In genomic region chr3:39052613-39053012, GRCh38 we compare ENCODE assay signal across 8 cellular contexts. TPM values are rescaled to one million over a fixed set of nuclear protein-coding genes. Genes with fewer than 3 reads are reported as not detected.
DNase-seq lines count a peak whose midpoint lies in the region; ATAC-seq and TF ChIP-seq lines count a peak whose summit lies in the region.

No MANE protein-coding gene starts in this region.

- TF ChIP-seq CTCF in BE2C (IDR thresholded peaks at IDR 0.05; ENCODE audit: low read depth, low read length): no peak
- TF ChIP-seq CTCF in chondrocyte (IDR thresholded peaks at IDR 0.05): no peak

- H3K36me3 ChIP-seq in BE2C (no peaks in the 10 kb centered on the region), Karpas-422 (ENCODE audit: insufficient read depth, low read length) (no peaks in the 10 kb centered on the region)

- H3K4me3 Mint-ChIP-seq in chondrocyte (ENCODE audit: unreplicated experiment): peak overlapping the region; percentile 89
- peak overlapping the region; percentile 92 to 100 (median 98) for H3K4me3 Mint-ChIP-seq in naive thymus-derived CD8-positive, alpha-beta T cell

- peaks cover 24% of the 10 kb centered on the region for H3K4me1 Mint-ChIP-seq in chondrocyte (ENCODE audit: low read depth)
- H3K4me1 Mint-ChIP-seq in naive thymus-derived CD8-positive, alpha-beta T cell: peaks cover 30 to 75% (median 67%) of the 10 kb centered on the region in 4 donors

- H3K27ac ChIP-seq in Karpas-422 (ENCODE audit: low read length): no peak overlapping the region

- ATAC-seq in naive thymus-derived CD8-positive, alpha-beta T cell: no peak
- ATAC-seq in HG03097 (IDR thresholded peaks at IDR 0.05; ENCODE audit: low FRiP score, unreplicated experiment): no peak

- H3K9me2 ChIP-seq in Karpas-422 (replicated peaks; ENCODE audit: insufficient read depth, low read length): no peaks in the 10 kb centered on the region

- peak overlapping the region; percentile 86 for H3K4me2 ChIP-seq in Karpas-422 (ENCODE audit: low read depth, low read length, poor library complexity, severe bottlenecking)

- no peaks in the 10 kb centered on the region for H3K36me3 Mint-ChIP-seq in chondrocyte (ENCODE audit: low read depth)
- peaks cover 0 to 7% (median 0%) of the 10 kb centered on the region in 3 donors for H3K36me3 Mint-ChIP-seq in naive thymus-derived CD8-positive, alpha-beta T cell

- POLR2A ChIA-PET in naive thymus-derived CD8-positive, alpha-beta T cell (lab: Charles Lee): interaction anchor here (0.5 to 0.8 kb wide), 2 partner anchors 50 to 72 kb away, joined by 3 read pairs; no protein-coding TSS in a partner anchor

- no peaks in the 10 kb centered on the region; the same call in 1 of the 2 replicates for H4K20me1 ChIP-seq in Karpas-422 (ENCODE audit: insufficient read depth, low read depth, low read length)

- peak overlapping the region; percentile 89 for H3K9ac ChIP-seq in Karpas-422 (ENCODE audit: low read length)

- peaks cover 6% of the 10 kb centered on the region for H3K27me3 Mint-ChIP-seq in chondrocyte (ENCODE audit: low read depth)
- H3K27me3 Mint-ChIP-seq in naive thymus-derived CD8-positive, alpha-beta T cell: no peaks in the 10 kb centered on the region

- H3K9me3 Mint-ChIP-seq in chondrocyte (ENCODE audit: low read depth): no peaks in the 10 kb centered on the region
- no peaks in the 10 kb centered on the region for H3K9me3 Mint-ChIP-seq in naive thymus-derived CD8-positive, alpha-beta T cell

- no peaks in the 10 kb centered on the region for H3K27me3 ChIP-seq in BE2C
- H3K27me3 ChIP-seq in Karpas-422 (ENCODE audit: low read length): no peaks in the 10 kb centered on the region

- H2AFZ ChIP-seq in Karpas-422 (ENCODE audit: low read length): peak overlapping the region; percentile 95; the same call in 1 of the 2 replicates

- H3K4me3 ChIP-seq in BE2C (ENCODE audit: low read depth, low read length) (peak overlapping the region; percentile 69), Karpas-422 (ENCODE audit: low read length) (peak overlapping the region; percentile 94)

- DNase-seq in BE2C (no peak), Karpas-422 (no peak), chondrocyte (ENCODE audit: low spot score) (no peak), NCI-H2171 treated with DMSO at 0.1 percent for 48 hours (lab: John Stamatoyannopoulos, UW) (no peak), OCI-M1 (lab: John Stamatoyannopoulos, UW) (no peak), NCI-H2196 treated with DMSO at 0.1 percent for 48 hours (lab: John Stamatoyannopoulos, UW; ENCODE audit: unreplicated experiment) (no peak)
- peak in 3 of 10 donors; percentile 2 to 61 (median 2) for DNase-seq in naive thymus-derived CD8-positive, alpha-beta T cell

- H3K9me3 ChIP-seq in BE2C (no peaks in the 10 kb centered on the region), Karpas-422 (ENCODE audit: low read length) (no peaks in the 10 kb centered on the region)

- H3K27ac Mint-ChIP-seq in chondrocyte (ENCODE audit: unreplicated experiment): peak overlapping the region; percentile 28
- peak overlapping the region; percentile 82 to 100 (median 99) for H3K27ac Mint-ChIP-seq in naive thymus-derived CD8-positive, alpha-beta T cell

- H3K4me1 ChIP-seq in BE2C (no peaks in the 10 kb centered on the region), Karpas-422 (ENCODE audit: low read length) (peaks cover 34% of the 10 kb centered on the region)

- peaks cover 56% of the 10 kb centered on the region for H3K79me2 ChIP-seq in Karpas-422 (ENCODE audit: low read length)

RNA-seq across cellular contexts. Expression of gene WDR48, which starts 0.8 kb away (rescaled TPM):
- polyA plus RNA-seq in BE2C (2012; ENCODE audit: insufficient read depth, insufficient read length, low read depth): 7.5 TPM
- 23.7 and 27.7 TPM in 2 replicates for total RNA-seq in Karpas-422 (2014; rRNA removed; shearing (Covaris generic); ENCODE audit: low replicate concordance)
- total RNA-seq in chondrocyte: 23.2 to 35.6 TPM (median 31.8 TPM) in 3 replicates
- total RNA-seq in naive thymus-derived CD8-positive, alpha-beta T cell: 10 to 100 TPM; 66.5 to 70.8 TPM
- polyA plus RNA-seq in naive thymus-derived CD8-positive, alpha-beta T cell: 10 to 100 TPM; 32.7 to 37.3 (median 33.3) TPM

RNA-seq across cellular contexts. Expression of gene SCN11A, which starts 0.9 kb away (rescaled TPM):
- not detected for polyA plus RNA-seq in BE2C (2012; ENCODE audit: insufficient read depth, insufficient read length, low read depth)
- 0.07 TPM in 1 of 2 replicates, not detected in the other for total RNA-seq in Karpas-422 (2014; rRNA removed; shearing (Covaris generic); ENCODE audit: low replicate concordance)
- 0.07 TPM in 1 of 3 replicates, not detected in the others for total RNA-seq in chondrocyte
- total RNA-seq in naive thymus-derived CD8-positive, alpha-beta T cell: under 1 TPM; 0.39 to 0.47 TPM
- polyA plus RNA-seq in naive thymus-derived CD8-positive, alpha-beta T cell: not detected

RNA-seq across cellular contexts. Expression of gene GORASP1, which starts 54.8 kb away (rescaled TPM):
- polyA plus RNA-seq in BE2C (2012; ENCODE audit: insufficient read depth, insufficient read length, low read depth): 65.7 TPM
- total RNA-seq in Karpas-422 (2014; rRNA removed; shearing (Covaris generic); ENCODE audit: low replicate concordance): 38.5 and 51.8 TPM in 2 replicates
- 52.8 to 60.9 TPM (median 54.2 TPM) in 3 replicates for total RNA-seq in chondrocyte
- 10 to 100 TPM; 31.9 to 41.2 TPM for total RNA-seq in naive thymus-derived CD8-positive, alpha-beta T cell
- polyA plus RNA-seq in naive thymus-derived CD8-positive, alpha-beta T cell: 10 to 100 TPM; 10.2 to 13.8 (median 10.7) TPM

RNA-seq across cellular contexts. Expression of gene TTC21A, which starts 54.9 kb away (rescaled TPM):
- 4.8 TPM for polyA plus RNA-seq in BE2C (2012; ENCODE audit: insufficient read depth, insufficient read length, low read depth)
- 8.7 and 9.5 TPM in 2 replicates for total RNA-seq in Karpas-422 (2014; rRNA removed; shearing (Covaris generic); ENCODE audit: low replicate concordance)
- total RNA-seq in chondrocyte: 4.5 to 8.1 TPM (median 6.2 TPM) in 3 replicates
- 1 to 10 TPM; 7.5 to 8.7 TPM for total RNA-seq in naive thymus-derived CD8-positive, alpha-beta T cell
- polyA plus RNA-seq in naive thymus-derived CD8-positive, alpha-beta T cell: under 1 TPM; 0.50 to 0.94 (median 0.57) TPM
